ENCODE assay signal across 14 cellular contexts in the genomic region with DNA sequence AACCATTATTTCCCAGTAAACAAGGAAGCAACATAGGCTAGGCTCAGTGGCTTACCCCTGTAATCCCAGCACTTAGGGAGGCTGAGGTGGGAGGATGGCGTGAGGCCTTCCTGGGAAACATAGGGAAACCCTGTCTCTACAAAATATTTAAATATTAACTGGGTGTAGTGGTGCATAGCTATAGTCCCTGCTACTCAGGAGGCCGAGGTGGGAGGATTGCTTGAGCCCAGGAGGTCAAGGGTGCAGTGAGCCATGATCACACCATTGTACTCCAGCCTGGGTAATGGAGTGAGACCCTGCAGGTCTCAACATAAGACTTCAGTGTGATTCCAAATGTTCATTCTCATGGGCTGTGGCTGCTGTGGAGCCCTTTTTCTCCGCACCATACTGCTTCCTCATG. TPM values are rescaled to one million over a fixed set of nuclear protein-coding genes. Genes with fewer than 3 reads are reported as not detected.
DNase-seq lines count a peak whose midpoint lies in the region; ATAC-seq, FAIRE-seq and TF ChIP-seq lines count a peak whose summit lies in the region.
"Had no signal": no experiment of that assay in that cellular context is flagged by ENCODE, and none has a peak within 500 bp of the region (broad histone marks: within the 10 kb centered on the region; RNA-seq: fewer than 3 reads in every experiment).

No MANE protein-coding gene starts in this region.

- FAIRE-seq in astrocyte (lab: Jason Lieb, UNC) = no peak
- no peak for FAIRE-seq in keratinocyte (lab: Jason Lieb, UNC)
- FAIRE-seq: H1 had no signal

- H3K4ac ChIP-seq in IMR-90 (ENCODE audit: low read depth, low read length) = no peak overlapping the region

- no peak for TF ChIP-seq POLR2A in IMR-90 (IDR thresholded peaks at IDR 0.05; ENCODE audit: low read depth, low read length)

- no peak overlapping the region for H3K4me3 Mint-ChIP-seq in astrocyte (ENCODE audit: unreplicated experiment)

- no peak overlapping the region; the same call in 1 of the 2 replicates for H2BK20ac ChIP-seq in IMR-90 (ENCODE audit: low read depth, low read length)

- no peaks in the 10 kb centered on the region for H3K79me2 ChIP-seq in astrocyte (ENCODE audit: insufficient read depth, low read length)
- no peaks in the 10 kb centered on the region for H3K79me2 ChIP-seq in keratinocyte (ENCODE audit: control insufficient read depth, insufficient read depth, low read length)
- no peaks in the 10 kb centered on the region for H3K79me2 ChIP-seq in smooth muscle cell (ENCODE audit: low read depth)

- no peak overlapping the region for H2AK9ac ChIP-seq in IMR-90 (replicated peaks; ENCODE audit: low read depth, low read length, poor library complexity)

- no peaks in the 10 kb centered on the region for H3F3A ChIP-seq in smooth muscle cell (ENCODE audit: low read depth)

- H2AFZ ChIP-seq in IMR-90 (replicated peaks; ENCODE audit: low read length, poor library complexity) (no peak overlapping the region), astrocyte (ENCODE audit: low read depth, low read length) (no peak overlapping the region), keratinocyte (ENCODE audit: control insufficient read depth, low read length) (no peak overlapping the region), smooth muscle cell (ENCODE audit: low read depth) (no peak overlapping the region)

- no TSS peak for BruUV-seq in IMR-90 (replicated peaks; lab: Mats Ljungman, UMichigan)

- ATAC-seq in IMR-90 (ENCODE audit: low read depth) (no peak), HG02763 (IDR thresholded peaks at IDR 0.05; ENCODE audit: unreplicated experiment) (no peak), esophagus mucosa (no peak)

- H3K4me2 ChIP-seq in IMR-90 (ENCODE audit: low read depth, low read length) = no peak overlapping the region
- H3K4me2 ChIP-seq in astrocyte (ENCODE audit: low read length) = peak overlapping the region; percentile 31
- H3K4me2 ChIP-seq in keratinocyte (ENCODE audit: control insufficient read depth, extremely low read depth, insufficient read depth, low read depth, low read length) = peak overlapping the region; percentile 33
- no peak overlapping the region for H3K4me2 ChIP-seq in smooth muscle cell

- H3K27ac Mint-ChIP-seq in astrocyte (ENCODE audit: unreplicated experiment) = no peak overlapping the region

- H3K9me3 ChIP-seq in IMR-90 (ENCODE audit: control insufficient read depth, insufficient read depth, low read length) (no peaks in the 10 kb centered on the region), astrocyte (ENCODE audit: insufficient read depth, low read depth, low read length) (no peaks in the 10 kb centered on the region), keratinocyte (ENCODE audit: control insufficient read depth, low read depth, low read length) (no peaks in the 10 kb centered on the region), smooth muscle cell (replicated peaks; ENCODE audit: low read depth) (no peaks in the 10 kb centered on the region)
- H3K9me3 ChIP-seq: MG63 had no signal

- no peak overlapping the region for H3K56ac ChIP-seq in IMR-90 (ENCODE audit: extremely low read depth, insufficient read depth, low read length)

- WGBS in IMR-90 (ENCODE audit: extremely low coverage in 2 of 2, insufficient read length in 1 of 2), 2 experiments = no CpG with 5 or more reads among the region's 3 CpGs
- 91% methylated on average over 3 of the region's 3 CpGs for WGBS in smooth muscle cell (ENCODE audit: low lambda C conversion rate)

- no peak overlapping the region for H3K14ac ChIP-seq in IMR-90 (replicated peaks; ENCODE audit: low read depth, low read length)

- H3K4me1 ChIP-seq in IMR-90 (ENCODE audit: control insufficient read depth, insufficient read depth, low read length) (peaks cover 5% of the 10 kb centered on the region), astrocyte (ENCODE audit: insufficient read depth, low read length) (peaks cover 42% of the 10 kb centered on the region), keratinocyte (ENCODE audit: control insufficient read depth, extremely low read depth, insufficient read depth, low read length) (peaks cover 56% of the 10 kb centered on the region), smooth muscle cell (ENCODE audit: low read depth) (no peaks in the 10 kb centered on the region)

- H3K36me3 ChIP-seq in IMR-90 (ENCODE audit: control insufficient read depth, insufficient read depth, low read length) = no peaks in the 10 kb centered on the region
- no peaks in the 10 kb centered on the region for H3K36me3 ChIP-seq in astrocyte (ENCODE audit: insufficient read depth, low read length)
- H3K36me3 ChIP-seq in keratinocyte (ENCODE audit: control insufficient read depth in 2 of 2, extremely low read depth in 1 of 2, insufficient read depth in 2 of 2, low read length in 2 of 2) = peaks cover 1 to 7% of the 10 kb centered on the region in 2 experiments
- no peaks in the 10 kb centered on the region for H3K36me3 ChIP-seq in smooth muscle cell (ENCODE audit: low read depth)
- H3K36me3 ChIP-seq: MG63 had no signal

- dilution Hi-C loops in IMR-90 (cut with HindIII; ENCODE audit: low sequenced_read_pairs, unreplicated experiment) = no loop called here
- dilution Hi-C loops in keratinocyte (cut with MboI; ENCODE audit: extremely low pct_ligation_motif_present, low sequenced_read_pairs) = no loop called here

- no peaks in the 10 kb centered on the region for H3K79me1 ChIP-seq in IMR-90 (ENCODE audit: low read depth in 1 of 2, low read length in 2 of 2)

- H3K4me3 ChIP-seq in IMR-90 (ENCODE audit: insufficient read depth, low read depth, low read length) (no peak overlapping the region), astrocyte (ENCODE audit: insufficient read depth, low read depth, low read length) (no peak overlapping the region), keratinocyte (ENCODE audit: control insufficient read depth in 2 of 3, extremely low read depth in 1 of 3, insufficient read depth in 2 of 3, low read depth in 1 of 3, low read length in 3 of 3) (no peak overlapping the region), smooth muscle cell (no peak overlapping the region)
- H3K4me3 ChIP-seq: MG63 had no signal

- no peaks in the 10 kb centered on the region for H4K20me1 ChIP-seq in IMR-90 (ENCODE audit: insufficient read depth, low read length)
- no peaks in the 10 kb centered on the region for H4K20me1 ChIP-seq in astrocyte (ENCODE audit: insufficient read depth, low read length)
- no peaks in the 10 kb centered on the region for H4K20me1 ChIP-seq in keratinocyte (ENCODE audit: control insufficient read depth, extremely low read depth, insufficient read depth, low read length)
- H4K20me1 ChIP-seq in smooth muscle cell (ENCODE audit: low read depth) = no peaks in the 10 kb centered on the region

- peaks cover 26% of the 10 kb centered on the region for H3K4me1 Mint-ChIP-seq in astrocyte (ENCODE audit: low read depth, unreplicated experiment)

- H2BK15ac ChIP-seq in IMR-90 (ENCODE audit: low read depth, low read length) = no peak overlapping the region

- TF ChIP-seq RAD21 in IMR-90 (IDR thresholded peaks at IDR 0.05; ENCODE audit: low read length) = no peak

- DNase-seq in IMR-90 = no peak
- no peak for DNase-seq in astrocyte (ENCODE audit: low read depth)
- DNase-seq in keratinocyte (ENCODE audit: low read depth, low spot score) = no peak
- DNase-seq in smooth muscle cell (lab: John Stamatoyannopoulos, UW; ENCODE audit: unreplicated experiment) = no peak
- no peak for DNase-seq in NCI-H1694 treated with DMSO at 0.1 percent for 48 hours (lab: John Stamatoyannopoulos, UW)
- DNase-seq: C1 segment of cervical spinal cord, MG63, NCI-H1092 treated with DMSO at 0.1 percent for 48 hours, NCI-H2107, NCI-H526, RPMI8226 had no signal

- H3K9ac ChIP-seq in IMR-90 (ENCODE audit: low read depth, low read length) (no peak overlapping the region), astrocyte (ENCODE audit: low read length) (no peak overlapping the region), keratinocyte (ENCODE audit: control insufficient read depth, extremely low read depth, insufficient read depth, low read length) (peak overlapping the region; percentile 26), smooth muscle cell (ENCODE audit: low read depth) (no peak overlapping the region)

- H3K9me1 ChIP-seq in IMR-90 (ENCODE audit: insufficient read depth, low read length) = peaks cover 8% of the 10 kb centered on the region
- no peaks in the 10 kb centered on the region for H3K9me1 ChIP-seq in keratinocyte (ENCODE audit: control insufficient read depth, extremely low read depth, insufficient read depth, low read length)

- H4K8ac ChIP-seq in IMR-90 (ENCODE audit: low read depth in 2 of 2, low read length in 2 of 2) = no peak overlapping the region

- H3K18ac ChIP-seq in IMR-90 (ENCODE audit: low read depth, low read length) = no peak overlapping the region

- intact Hi-C loops in IMR-90 (cut with micrococcal nuclease) = no loop called here

- H3K9me3 Mint-ChIP-seq in astrocyte (ENCODE audit: unreplicated experiment) = no peaks in the 10 kb centered on the region

- 0 out of 2 replicates have a peak overlapping the region, but pooled peaks have one; percentile 8 for H2BK120ac ChIP-seq in IMR-90 (ENCODE audit: low read depth, low read length)

- TF ChIP-seq CTCF in IMR-90 (conservative IDR thresholded peaks at IDR 0.05; ENCODE audit: low read depth, low read length) = no peak
- no peak for TF ChIP-seq CTCF in astrocyte (IDR thresholded peaks at IDR 0.05; ENCODE audit: insufficient read depth, low read depth, low read length)
- no peak for TF ChIP-seq CTCF in keratinocyte (optimal IDR thresholded peaks at IDR 0.05 in 1 of 3, IDR thresholded peaks at IDR 0.05 in 1 of 3, conservative IDR thresholded peaks at IDR 0.05 in 1 of 3; ENCODE audit: extremely low read depth in 1 of 3, insufficient read depth in 2 of 3, low read length in 3 of 3)
- no peak for TF ChIP-seq CTCF in smooth muscle cell (IDR thresholded peaks at IDR 0.05; ENCODE audit: borderline replicate concordance, insufficient read depth, poor library complexity, severe bottlenecking)

- no peak overlapping the region for H4K5ac ChIP-seq in IMR-90 (ENCODE audit: low read depth, low read length)

- H3K27me3 Mint-ChIP-seq in astrocyte (ENCODE audit: low read depth, unreplicated experiment) = no peaks in the 10 kb centered on the region

- H3K23ac ChIP-seq in IMR-90 (ENCODE audit: low read depth, low read length) = no peak overlapping the region

- CTCF ChIA-PET in IMR-90 (lab: Yijun Ruan, JAX) = no interaction called here

- peaks cover 9% of the 10 kb centered on the region for H3K36me3 Mint-ChIP-seq in astrocyte (ENCODE audit: low read depth, unreplicated experiment)

- no peak overlapping the region for H2AK5ac ChIP-seq in IMR-90 (ENCODE audit: low read depth, low read length)

- H3K27ac ChIP-seq in IMR-90 (ENCODE audit: insufficient read depth, low read length) = no peak overlapping the region
- peak overlapping the region; percentile 64 for H3K27ac ChIP-seq in astrocyte (ENCODE audit: low read depth, low read length)
- peak overlapping the region; percentile 88 for H3K27ac ChIP-seq in keratinocyte (ENCODE audit: control insufficient read depth, insufficient read depth, low read length)
- peak overlapping the region; percentile 60 for H3K27ac ChIP-seq in smooth muscle cell (ENCODE audit: low read depth)

- POLR2A ChIA-PET in IMR-90 (lab: Charles Lee; ENCODE audit: unreplicated experiment) = no interaction called here

- no peak overlapping the region for H2BK5ac ChIP-seq in IMR-90 (ENCODE audit: low read depth, low read length, poor library complexity, severe bottlenecking)

- no peak overlapping the region for H4K91ac ChIP-seq in IMR-90 (ENCODE audit: insufficient read depth, low read depth, low read length)

- in situ Hi-C loops in IMR-90 (cut with MboI; ENCODE audit: low sequenced_read_pairs) = no loop called here

- H3K27me3 ChIP-seq in IMR-90 (ENCODE audit: control insufficient read depth, insufficient read depth, low read length) = no peaks in the 10 kb centered on the region
- no peaks in the 10 kb centered on the region for H3K27me3 ChIP-seq in astrocyte (ENCODE audit: insufficient read depth, low read length)
- no peaks in the 10 kb centered on the region for H3K27me3 ChIP-seq in keratinocyte (ENCODE audit: control insufficient read depth, extremely low read depth, insufficient read depth, low read length)
- H3K27me3 ChIP-seq in smooth muscle cell (ENCODE audit: low read depth) = no peaks in the 10 kb centered on the region
- H3K27me3 ChIP-seq: MG63 had no signal

RNA-seq across cellular contexts. Expression of gene FHDC1, which starts 34.9 kb away (rescaled TPM):
- total RNA-seq in IMR-90 (2012; rRNA removed) = under 0.01 TPM in 2 replicates
- 0.09 and 0.10 TPM in 2 replicates for polyA plus RNA-seq in IMR-90 (2012; rRNA removed)
- polyA plus RNA-seq in IMR-90 (2012; cell fraction: cytosol; rRNA removed) = 0.03 and 0.05 TPM in 2 replicates
- 0.21 and 0.32 TPM in 2 replicates for polyA plus RNA-seq in IMR-90 (2012; cell fraction: nucleus; rRNA removed; ENCODE audit: low replicate concordance)
- total RNA-seq in astrocyte = 1.5 and 1.7 TPM in 2 replicates
- 0.96 to 2.1 TPM (median 1.6 TPM) in 3 replicates for polyA plus RNA-seq in keratinocyte
- 4.0 TPM for polyA plus RNA-seq in keratinocyte (2011; ENCODE audit: low read depth)
- polyA plus RNA-seq in keratinocyte (2011; cell fraction: cytosol; rRNA removed) = 1.2 and 1.4 TPM in 2 replicates
- polyA plus RNA-seq in keratinocyte (2011; cell fraction: nucleus; rRNA removed) = 6.6 and 7.8 TPM in 2 replicates
- polyA plus RNA-seq in keratinocyte (2012; ENCODE audit: low replicate concordance) = 2.0 and 6.1 TPM in 2 replicates
- 1.7 to 1.9 TPM (median 1.7 TPM) in 3 replicates for polyA minus RNA-seq in keratinocyte
- 1.7 TPM for polyA minus RNA-seq in keratinocyte (2011; cell fraction: cytosol; rRNA and poly(A)+ RNA removed)
- polyA minus RNA-seq in keratinocyte (2011; cell fraction: nucleus; rRNA and poly(A)+ RNA removed) = 4.7 and 7.0 TPM in 2 replicates
- total RNA-seq in smooth muscle cell = 2.0 and 3.0 TPM in 2 replicates
- 0.49 and 1.3 TPM in 2 replicates for polyA plus RNA-seq in smooth muscle cell
- 5.9 TPM for total RNA-seq in esophagus mucosa

Comparison
In these comparisons a context has a peak if more than half of its experiments do, and no peak if none do; other contexts are left out.
1. H3K4me2 ChIP-seq: peak in astrocyte (single experiment) and keratinocyte (single experiment); none in IMR-90 (single experiment) and smooth muscle cell (single experiment).